In the genomic region with DNA sequence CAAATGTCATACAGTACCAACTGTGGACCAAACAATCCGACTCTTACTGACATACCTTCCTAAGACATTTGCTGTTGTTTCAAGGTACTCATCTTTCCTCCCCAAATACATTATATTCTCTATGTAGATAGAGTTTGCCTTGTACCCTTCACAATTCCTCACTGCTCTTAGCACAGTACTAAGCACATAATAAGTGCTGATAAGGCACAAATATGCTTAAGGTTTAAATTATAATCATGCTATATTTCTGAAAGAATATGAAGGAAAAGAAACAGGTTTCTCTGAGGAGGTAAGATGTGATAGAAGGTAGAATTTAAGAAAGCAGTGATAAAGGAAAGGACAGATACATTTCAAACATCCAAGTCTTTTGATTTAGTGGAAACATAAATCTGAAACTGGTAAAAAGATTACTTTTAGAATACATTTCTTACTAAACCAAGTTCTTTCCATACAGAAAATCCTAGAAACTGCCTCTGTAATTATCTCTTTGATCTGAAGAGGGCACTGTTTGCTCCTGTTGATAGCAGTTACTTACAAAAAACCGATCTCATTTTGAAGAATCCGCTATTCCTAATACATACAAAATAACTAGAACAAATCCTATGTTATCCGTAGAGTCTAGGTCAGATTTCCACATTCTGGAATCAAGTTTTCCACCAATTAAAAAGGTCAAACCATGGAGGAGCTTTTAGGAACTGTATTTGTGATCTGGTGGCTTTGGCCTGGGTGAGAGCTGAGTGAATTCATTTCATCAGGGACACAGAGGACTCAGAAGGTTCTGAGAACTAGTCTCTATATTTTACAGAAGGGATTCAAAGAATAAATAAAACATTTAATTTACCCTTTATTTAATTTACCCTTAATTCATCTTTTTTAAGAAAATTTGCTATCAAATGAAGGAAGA, we compare ENCODE assay signal across 8 cellular contexts.
A peak's percentile ranks its signal among the peaks of the same experiment; 100 is the strongest.
DNase-seq lines count a peak whose midpoint lies in the region; ATAC-seq, FAIRE-seq and TF ChIP-seq lines count a peak whose summit lies in the region.

No MANE protein-coding gene starts in this region.

- FAIRE-seq in TTC549 (lab: Jason Lieb, UNC) (peak; percentile 76), kidney (lab: Jason Lieb, UNC) (peak; percentile 91)

- H3K9ac ChIP-seq in kidney (ENCODE audit: low read length in 2 of 2): no peak overlapping the region

- ATAC-seq in HG03439 (IDR thresholded peaks at IDR 0.05; ENCODE audit: unreplicated experiment): no peak
- ATAC-seq in HG02571 (IDR thresholded peaks at IDR 0.05; ENCODE audit: unreplicated experiment): no peak

- TF ChIP-seq CTCF in AG09319 (IDR thresholded peaks at IDR 0.05; ENCODE audit: low read depth, low read length) (peak; percentile 56), kidney (IDR thresholded peaks at IDR 0.05; ENCODE audit: borderline replicate concordance, extremely low read depth, insufficient read depth) (peak; percentile 46)

- H3K9me3 ChIP-seq in kidney (ENCODE audit: control insufficient read depth in 1 of 2, low read length in 2 of 2): no peaks in the 10 kb centered on the region

- H3K4me3 ChIP-seq in kidney (ENCODE audit: low read length in 2 of 2): no peak overlapping the region

- no peaks in the 10 kb centered on the region for H3K4me1 ChIP-seq in kidney (ENCODE audit: control insufficient read depth in 1 of 2, insufficient read depth in 1 of 2, low read depth in 1 of 2, low read length in 2 of 2)

- intact Hi-C loops in kidney (cut with DNase I): no loop called here

- DNase-seq in AG09319 (ENCODE audit: extremely low read depth, low read depth) (no peak), H4 (ENCODE audit: low spot score) (peak; percentile 15), kidney (no peak), NCI-H2029 (lab: John Stamatoyannopoulos, UW) (no peak)
- DNase-seq in activated CD4-positive, CD25-positive, alpha-beta regulatory T cell (lab: John Stamatoyannopoulos, UW): no peak

- no peak overlapping the region for H3K27ac ChIP-seq in kidney (ENCODE audit: low read depth in 2 of 2, low read length in 2 of 2)

- no peaks in the 10 kb centered on the region for H3K36me3 ChIP-seq in kidney (ENCODE audit: control insufficient read depth in 1 of 2, insufficient read depth in 2 of 2, low read length in 2 of 2)
